1 cellular context compared by ENCODE assay signal in the genomic region with DNA sequence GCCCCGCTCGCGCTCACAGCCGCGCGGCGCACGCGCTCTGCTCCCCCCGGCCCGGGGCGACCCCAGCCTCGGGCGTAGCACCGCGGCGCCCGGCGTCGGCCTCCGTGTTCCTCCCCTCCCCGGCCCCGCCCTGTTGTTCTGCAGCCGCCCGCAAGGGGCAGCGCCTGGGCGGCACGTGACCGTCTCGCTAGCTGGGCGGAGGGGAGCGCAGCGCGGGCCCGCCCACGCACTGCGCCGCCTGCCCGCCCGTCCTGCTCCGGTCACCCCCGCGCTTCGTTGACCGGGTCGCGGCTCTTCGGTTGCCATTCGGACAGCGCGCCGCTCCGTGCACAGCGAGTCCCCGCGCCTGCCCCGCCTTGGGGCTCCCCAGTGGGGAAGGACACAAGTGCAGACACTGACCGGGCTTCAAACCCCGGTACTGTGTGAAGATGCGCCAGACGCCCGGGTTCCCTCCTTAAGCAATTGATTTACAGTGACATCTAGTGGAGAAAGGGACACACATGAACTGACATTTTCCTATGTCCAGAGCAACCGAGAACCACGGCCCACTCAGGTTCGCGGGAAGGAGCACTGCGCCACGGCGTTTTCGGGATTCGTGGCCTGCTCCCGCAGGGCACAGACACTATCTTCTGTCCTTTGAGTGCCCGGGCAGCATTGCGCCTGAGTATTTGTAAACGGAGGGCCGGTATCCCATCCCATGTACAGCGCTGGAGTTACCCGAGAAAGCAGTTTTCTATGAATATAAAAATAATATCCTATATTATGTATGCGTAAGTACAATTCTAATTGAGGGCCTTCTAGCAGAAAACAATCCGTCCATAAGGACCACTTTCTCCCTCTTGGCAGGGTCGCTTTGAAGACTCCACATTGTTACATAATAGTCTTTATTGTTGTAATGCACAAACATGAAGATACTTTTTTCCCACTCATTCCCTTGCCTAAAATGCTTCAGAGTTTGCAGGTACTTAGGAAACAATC.
A peak's percentile ranks its signal among the peaks of the same experiment; 100 is the strongest.
TF ChIP-seq lines count a peak whose summit lies in the region.

No MANE protein-coding gene starts in this region.

TF ChIP-seq in WTC11, 78 proteins besides CTCF, POLR2A, EP300 and RAD21 (continued from another document and continues in another):
- peak; percentile 21; the same call in 1 of the 2 replicates for TF ChIP-seq NFYB (CRISPR knock-in tag; conservative IDR thresholded peaks at IDR 0.05; ENCODE audit: low read depth)
- TF ChIP-seq FOXP4 (CRISPR knock-in tag; IDR thresholded peaks at IDR 0.05) = no peak
- TF ChIP-seq CBFB (CRISPR knock-in tag; IDR thresholded peaks at IDR 0.05; ENCODE audit: low read depth) = no peak
- TF ChIP-seq ZNF512 (CRISPR knock-in tag; IDR thresholded peaks at IDR 0.05; ENCODE audit: borderline replicate concordance) = no peak
- peak; percentile 78 for TF ChIP-seq FOXK1 (CRISPR knock-in tag; IDR thresholded peaks at IDR 0.05)
- 0 out of 2 replicates have a peak, but pooled peaks have one; percentile 27 for TF ChIP-seq AFF4 (CRISPR knock-in tag; IDR thresholded peaks at IDR 0.05; ENCODE audit: borderline replicate concordance)
- TF ChIP-seq CDX4 (CRISPR knock-in tag; IDR thresholded peaks at IDR 0.05; ENCODE audit: borderline replicate concordance) = no peak
- TF ChIP-seq ELF4 (CRISPR knock-in tag; IDR thresholded peaks at IDR 0.05; ENCODE audit: low read depth) = no peak
- TF ChIP-seq TP53 (CRISPR knock-in tag; IDR thresholded peaks at IDR 0.05) = peak; percentile 54; the same call in 1 of the 2 replicates
- TF ChIP-seq ZNF423 (CRISPR knock-in tag; IDR thresholded peaks at IDR 0.05) = no peak
- no peak for TF ChIP-seq SMAD4 (CRISPR knock-in tag; IDR thresholded peaks at IDR 0.05)
- TF ChIP-seq ZBTB43 (CRISPR knock-in tag; IDR thresholded peaks at IDR 0.05) = peak; percentile 34; the same call in 1 of the 2 replicates
- TF ChIP-seq OVOL2 (CRISPR knock-in tag; IDR thresholded peaks at IDR 0.05; ENCODE audit: borderline replicate concordance) = no peak
- peak; percentile 50; the same call in 1 of the 2 replicates for TF ChIP-seq ARID4B (CRISPR knock-in tag; IDR thresholded peaks at IDR 0.05; ENCODE audit: borderline replicate concordance)
- peak; percentile 97 for TF ChIP-seq USF1 (CRISPR knock-in tag; IDR thresholded peaks at IDR 0.05)
- TF ChIP-seq ZNF532 (CRISPR knock-in tag; IDR thresholded peaks at IDR 0.05; ENCODE audit: borderline replicate concordance) = no peak
- 0 out of 2 replicates have a peak, but pooled peaks have one; percentile 56 for TF ChIP-seq ZNF281 (CRISPR knock-in tag; IDR thresholded peaks at IDR 0.05)
- TF ChIP-seq ZNF396 (CRISPR knock-in tag; IDR thresholded peaks at IDR 0.05; ENCODE audit: borderline replicate concordance) = no peak
- TF ChIP-seq NFATC4 (CRISPR knock-in tag; IDR thresholded peaks at IDR 0.05) = no peak
- TF ChIP-seq ZNF219 (CRISPR knock-in tag; IDR thresholded peaks at IDR 0.05; ENCODE audit: borderline replicate concordance) = no peak
- no peak for TF ChIP-seq CREM (CRISPR knock-in tag; IDR thresholded peaks at IDR 0.05)
- TF ChIP-seq ZNF671 (CRISPR knock-in tag; IDR thresholded peaks at IDR 0.05) = no peak
